ENCODE assay signal across 37 cellular contexts in the genomic region with DNA sequence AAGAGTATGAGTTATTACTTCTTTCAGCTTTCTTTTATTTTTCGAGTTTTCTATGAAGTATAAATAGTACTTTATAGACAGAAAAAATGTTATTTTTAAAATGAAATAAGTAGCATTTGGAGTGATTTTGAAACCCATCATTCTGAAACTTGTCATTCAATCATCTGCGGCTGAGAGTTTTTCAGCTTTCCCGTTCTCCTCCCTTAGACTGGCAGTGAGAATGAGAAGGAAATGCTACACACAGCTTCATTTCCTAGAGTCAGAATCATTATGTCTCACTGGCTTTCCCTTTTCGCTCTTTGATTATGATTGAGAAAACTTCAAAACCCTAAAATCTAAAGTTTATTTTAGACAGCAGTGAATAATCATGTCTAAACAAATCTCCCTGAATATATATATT. TPM values are rescaled to one million over a fixed set of nuclear protein-coding genes. Genes with fewer than 3 reads are reported as not detected.
DNase-seq lines count a peak whose midpoint lies in the region; ATAC-seq, FAIRE-seq and TF ChIP-seq lines count a peak whose summit lies in the region.
"Had no signal": no experiment of that assay in that cellular context is flagged by ENCODE, and none has a peak within 500 bp of the region (broad histone marks: within the 10 kb centered on the region; RNA-seq: fewer than 3 reads in every experiment).

No MANE protein-coding gene starts in this region.

- H3K27me3 Mint-ChIP-seq in activated T-cell treated with anti-CD3 and anti-CD28 coated beads, Interleukin-2, amount 50 U/mL, for 72 hours (ENCODE audit: low read depth) = no peaks in the 10 kb centered on the region
- H3K27me3 Mint-ChIP-seq in chondrocyte (ENCODE audit: low read depth) = no peaks in the 10 kb centered on the region

- DNase-seq in activated T-cell treated with anti-CD3 and anti-CD28 coated beads, Interleukin-2, amount 50 U/mL, for 72 hours = peak in 1 of 2 donors; percentile 8
- DNase-seq in activated T-cell treated with anti-CD3 and anti-CD28 coated beads, Interleukin-2, amount 50 U/mL, for 48 hours = no peak
- DNase-seq in GM23248 (no peak), chondrocyte (ENCODE audit: low spot score) (no peak), smooth muscle cell (lab: John Stamatoyannopoulos, UW; ENCODE audit: unreplicated experiment) (no peak), RCC 7860 (ENCODE audit: low spot score) (no peak), RPMI8226 (no peak)
- DNase-seq: activated CD4-positive, alpha-beta T cell treated with anti-CD3 and anti-CD28 coated beads, Interleukin-2, amount 50 U/mL, for 48 hours; activated CD8-positive, alpha-beta memory T cell treated with anti-CD3 and anti-CD28 coated beads, Interleukin-2, amount 50 U/mL, for 48 hours; activated naive CD8-positive, alpha-beta T cell treated with anti-CD3 and anti-CD28 coated beads for 36 hours; anterior cingulate cortex; colonic mucosa; DMS79 treated with DMSO at 0.1 percent for 48 hours; effector CD8-positive, alpha-beta T cell; hypothalamus; immature natural killer cell; KBM-7; left cardiac atrium; mammary epithelial cell; NCI-H1092; NCI-H1694; NCI-H446; NCI-H774; nephron progenitor cell; ovary; stimulated activated naive B cell treated with anti-CD40 and anti-IgM and Interleukin-4, amounts not matched to agents 10 μg/mL and 1 μg/mL and 100 μg/mL, for 72 hours; upper lobe of right lung had no signal

- in situ Hi-C loops in GM23248 (cut with MboI) = no loop called here

- no peaks in the 10 kb centered on the region for H3K79me2 ChIP-seq in GM23248 (ENCODE audit: insufficient read depth)
- H3K79me2 ChIP-seq in smooth muscle cell (ENCODE audit: low read depth) = no peaks in the 10 kb centered on the region

- peaks cover 13% of the 10 kb centered on the region for H3K4me1 ChIP-seq in GM23248 (ENCODE audit: insufficient read depth)
- peaks cover 9% of the 10 kb centered on the region for H3K4me1 ChIP-seq in smooth muscle cell (ENCODE audit: low read depth)
- H3K4me1 ChIP-seq: breast epithelium, colonic mucosa, upper lobe of right lung had no signal

- no peak for FAIRE-seq in RCC 7860 (lab: Jason Lieb, UNC)
- FAIRE-seq: A204.1 had no signal

- H4K20me1 ChIP-seq in GM23248 (ENCODE audit: insufficient read depth) (no peaks in the 10 kb centered on the region), smooth muscle cell (ENCODE audit: low read depth) (no peaks in the 10 kb centered on the region)

- no peaks in the 10 kb centered on the region for H3K9me3 Mint-ChIP-seq in activated T-cell treated with anti-CD3 and anti-CD28 coated beads, Interleukin-2, amount 50 U/mL, for 72 hours
- no peaks in the 10 kb centered on the region for H3K9me3 Mint-ChIP-seq in chondrocyte (ENCODE audit: low read depth)
- H3K9me3 Mint-ChIP-seq: activated naive CD8-positive, alpha-beta T cell treated with anti-CD3 and anti-CD28 coated beads for 36 hours; activated T-helper 2 cell treated with anti-CD3 and anti-CD28 coated beads, Interferon-gamma antibody, Interleukin-2, Interleukin-4, amounts not matched to agents 10 μg/mL and 5 μg/mL and 100 μg/mL, durations not matched to agents 14 hours and 24 hours and 36 hours; GM23338; immature natural killer cell; nephron progenitor cell; stimulated activated naive B cell treated with anti-CD40 and anti-IgM and Interleukin-4, amounts not matched to agents 10 μg/mL and 1 μg/mL and 100 μg/mL, for 72 hours had no signal

- WGBS in GM23248 (ENCODE audit: low coverage in 1 of 2, low lambda C conversion rate in 2 of 2, missing lambda C conversion rate in 2 of 2), 2 experiments = 82 to 87% methylated on average over 4 of the region's 4 CpGs
- 84% methylated on average over 4 of the region's 4 CpGs for WGBS in smooth muscle cell (ENCODE audit: low lambda C conversion rate)

- H3K9ac ChIP-seq in GM23248 (no peak overlapping the region), smooth muscle cell (ENCODE audit: low read depth) (no peak overlapping the region)

- no peak overlapping the region for H3K4me3 Mint-ChIP-seq in activated T-cell treated with anti-CD3 and anti-CD28 coated beads, Interleukin-2, amount 50 U/mL, for 72 hours
- no peak overlapping the region for H3K4me3 Mint-ChIP-seq in chondrocyte (ENCODE audit: unreplicated experiment)
- H3K4me3 Mint-ChIP-seq: activated naive CD8-positive, alpha-beta T cell treated with anti-CD3 and anti-CD28 coated beads for 36 hours; CD4-positive, CD25-positive, alpha-beta regulatory T cell; GM23338; immature natural killer cell; nephron progenitor cell; stimulated activated naive B cell treated with anti-CD40 and anti-IgM and Interleukin-4, amounts not matched to agents 10 μg/mL and 1 μg/mL and 100 μg/mL, for 72 hours had no signal

- H3K27ac ChIP-seq in GM23248 (no peak overlapping the region), smooth muscle cell (ENCODE audit: low read depth) (no peak overlapping the region)
- H3K27ac ChIP-seq: breast epithelium, colonic mucosa, epithelial cell of prostate, HL-60, ovary, RWPE1, suprapubic skin, upper lobe of right lung had no signal

- H3K9me3 ChIP-seq in GM23248 (ENCODE audit: low read depth) (no peaks in the 10 kb centered on the region), smooth muscle cell (replicated peaks; ENCODE audit: low read depth) (no peaks in the 10 kb centered on the region)
- H3K9me3 ChIP-seq: breast epithelium, colonic mucosa, ovary, suprapubic skin, upper lobe of right lung had no signal

- no peak overlapping the region for H3K27ac Mint-ChIP-seq in activated T-cell treated with anti-CD3 and anti-CD28 coated beads, Interleukin-2, amount 50 U/mL, for 72 hours
- peak overlapping the region; percentile 49 for H3K27ac Mint-ChIP-seq in chondrocyte (ENCODE audit: unreplicated experiment)
- H3K27ac Mint-ChIP-seq: activated naive CD8-positive, alpha-beta T cell treated with anti-CD3 and anti-CD28 coated beads for 36 hours; activated T-helper 2 cell treated with anti-CD3 and anti-CD28 coated beads, Interferon-gamma antibody, Interleukin-2, Interleukin-4, amounts not matched to agents 10 μg/mL and 5 μg/mL and 100 μg/mL, durations not matched to agents 14 hours and 24 hours and 36 hours; CD4-positive, CD25-positive, alpha-beta regulatory T cell; GM23338; immature natural killer cell; nephron progenitor cell; stimulated activated naive B cell treated with anti-CD40 and anti-IgM and Interleukin-4, amounts not matched to agents 10 μg/mL and 1 μg/mL and 100 μg/mL, for 72 hours had no signal

- peaks cover 7% of the 10 kb centered on the region for H3K4me1 Mint-ChIP-seq in activated T-cell treated with anti-CD3 and anti-CD28 coated beads, Interleukin-2, amount 50 U/mL, for 72 hours (ENCODE audit: low read depth)
- H3K4me1 Mint-ChIP-seq in chondrocyte (ENCODE audit: low read depth) = peaks cover 26% of the 10 kb centered on the region
- H3K4me1 Mint-ChIP-seq: immature natural killer cell; stimulated activated naive B cell treated with anti-CD40 and anti-IgM and Interleukin-4, amounts not matched to agents 10 μg/mL and 1 μg/mL and 100 μg/mL, for 72 hours had no signal

- H3K36me3 ChIP-seq in GM23248 (ENCODE audit: low read depth) = no peaks in the 10 kb centered on the region
- no peaks in the 10 kb centered on the region for H3K36me3 ChIP-seq in smooth muscle cell (ENCODE audit: low read depth)
- H3K36me3 ChIP-seq: breast epithelium, colonic mucosa, ovary, suprapubic skin, upper lobe of right lung had no signal

- TF ChIP-seq CTCF in chondrocyte (IDR thresholded peaks at IDR 0.05) (no peak), smooth muscle cell (IDR thresholded peaks at IDR 0.05; ENCODE audit: borderline replicate concordance, insufficient read depth, poor library complexity, severe bottlenecking) (no peak)

- H2AFZ ChIP-seq in GM23248 = 0 out of 2 replicates have a peak overlapping the region, but pooled peaks have one; percentile 33
- H2AFZ ChIP-seq in smooth muscle cell (ENCODE audit: low read depth) = no peak overlapping the region
- H2AFZ ChIP-seq: GM23338 had no signal

- no peaks in the 10 kb centered on the region for H3K9me2 ChIP-seq in GM23248 (ENCODE audit: insufficient read depth)

- no peaks in the 10 kb centered on the region for H3F3A ChIP-seq in GM23248 (ENCODE audit: insufficient read depth)
- H3F3A ChIP-seq in smooth muscle cell (ENCODE audit: low read depth) = no peaks in the 10 kb centered on the region

- H3K27me3 ChIP-seq in GM23248 (replicated peaks; ENCODE audit: insufficient read depth) (no peaks in the 10 kb centered on the region), smooth muscle cell (ENCODE audit: low read depth) (no peaks in the 10 kb centered on the region)
- H3K27me3 ChIP-seq: breast epithelium, colonic mucosa, ovary, suprapubic skin, upper lobe of right lung had no signal

- no peak overlapping the region for H3K4me3 ChIP-seq in GM23248
- no peak overlapping the region for H3K4me3 ChIP-seq in smooth muscle cell
- H3K4me3 ChIP-seq: breast epithelium, colonic mucosa, GM23338, ovary, suprapubic skin, upper lobe of right lung had no signal

- H3K36me3 Mint-ChIP-seq in activated T-cell treated with anti-CD3 and anti-CD28 coated beads, Interleukin-2, amount 50 U/mL, for 72 hours (ENCODE audit: insufficient read depth in 2 of 2) = no peaks in the 10 kb centered on the region
- H3K36me3 Mint-ChIP-seq in chondrocyte (ENCODE audit: low read depth) = no peaks in the 10 kb centered on the region
- H3K36me3 Mint-ChIP-seq: activated naive CD8-positive, alpha-beta T cell treated with anti-CD3 and anti-CD28 coated beads for 36 hours; CD4-positive, CD25-positive, alpha-beta regulatory T cell; immature natural killer cell; stimulated activated naive B cell treated with anti-CD40 and anti-IgM and Interleukin-4, amounts not matched to agents 10 μg/mL and 1 μg/mL and 100 μg/mL, for 72 hours had no signal

- ATAC-seq in activated T-cell treated with anti-CD3 and anti-CD28 coated beads, Interleukin-2, amount 50 U/mL, for 72 hours (replicated peaks in 1 of 2) = peak; percentile 54 to 79
- ATAC-seq in GM18502 (IDR thresholded peaks at IDR 0.05; ENCODE audit: poor library complexity, unreplicated experiment) = no peak
- ATAC-seq: GM23338; left cardiac atrium; stimulated activated naive B cell treated with anti-CD40 and anti-IgM and Interleukin-4, amounts not matched to agents 10 μg/mL and 1 μg/mL and 100 μg/mL, for 72 hours; upper lobe of right lung had no signal

- no peak overlapping the region for H3K4me2 ChIP-seq in GM23248 (ENCODE audit: unreplicated experiment)
- no peak overlapping the region for H3K4me2 ChIP-seq in smooth muscle cell
- H3K4me2 ChIP-seq: GM23338 had no signal

RNA-seq across cellular contexts. Expression of gene GNPNAT1, which starts 33.7 kb away (rescaled TPM):
- total RNA-seq in activated T-cell treated with anti-CD3 and anti-CD28 coated beads, Interleukin-2, amount 50 U/mL, for 72 hours = 10 to 100 TPM; 16.3 to 19.9 TPM
- 58.9 and 64.1 TPM in 2 replicates for total RNA-seq in GM23248 (2014; rRNA removed; shearing (Covaris generic))
- polyA plus RNA-seq in GM23248 (2016; fragmentation: Nextera tagmentation; extraction: Ambion mirVana) (59.6 and 64.5 TPM in 2 replicates), smooth muscle cell (10.7 and 18.3 TPM in 2 replicates)
- total RNA-seq in chondrocyte (45.9 to 51.0 TPM (median 48.4 TPM) in 3 replicates), smooth muscle cell (22.9 and 23.5 TPM in 2 replicates)
